Comparison of ENCODE assay signal across 8 cellular contexts in genomic region chr16:11016993-11017392, GRCh38.
DNase-seq lines count a peak whose midpoint lies in the region; ATAC-seq and TF ChIP-seq lines count a peak whose summit lies in the region.

No MANE protein-coding gene starts in this region.

- no peaks in the 10 kb centered on the region for H3K27me3 ChIP-seq in Peyer's patch

- no peak for TF ChIP-seq POLR2A in Peyer's patch (IDR thresholded peaks at IDR 0.05)

- H3K27me3 Mint-ChIP-seq in Calu3 (ENCODE audit: unreplicated experiment): no peaks in the 10 kb centered on the region

- no peak overlapping the region for H3K4me3 Mint-ChIP-seq in Calu3 (ENCODE audit: low read depth, unreplicated experiment)

- ATAC-seq in HG03159 (IDR thresholded peaks at IDR 0.05; ENCODE audit: unreplicated experiment): no peak

- peaks cover 0 to 15% (median 2%) of the 10 kb centered on the region in 4 donors for H3K4me1 ChIP-seq in Peyer's patch

- H3K27ac Mint-ChIP-seq in Calu3 (ENCODE audit: unreplicated experiment): peak overlapping the region; percentile 42

- no peak for TF ChIP-seq CTCF in Calu3 (IDR thresholded peaks at IDR 0.05; ENCODE audit: unreplicated experiment)
- no peak for TF ChIP-seq CTCF in Peyer's patch (IDR thresholded peaks at IDR 0.05)
- no peak for TF ChIP-seq CTCF in choroid plexus epithelial cell (conservative IDR thresholded peaks at IDR 0.05; ENCODE audit: low read depth, low read length)
- TF ChIP-seq CTCF in retinal pigment epithelial cell (conservative IDR thresholded peaks at IDR 0.05; ENCODE audit: low read depth, low read length): no peak

- BruUV-seq in Calu3 (replicated peaks; lab: Mats Ljungman, UMichigan): no TSS peak

- H3K9me3 Mint-ChIP-seq in Calu3 (ENCODE audit: low read depth, unreplicated experiment): no peaks in the 10 kb centered on the region

- H3K4me1 Mint-ChIP-seq in Calu3 (ENCODE audit: low read depth, unreplicated experiment): peaks cover 27% of the 10 kb centered on the region

- intact Hi-C loops in Calu3 (cut with micrococcal nuclease; ENCODE audit: unreplicated experiment): loop anchor here (2.0 kb wide), 1 partner anchor 24 kb away; no protein-coding TSS in a partner anchor

- CTCF ChIA-PET in Calu3 (lab: Charles Lee): interaction anchor here (0.7 to 1.4 kb wide), 4 partner anchors 23 to 239 kb away, joined by 3 to 6 read pairs (median 4); partner anchors contain the start of gene SOCS1

- H3K36me3 ChIP-seq in Peyer's patch: peaks cover 0 to 16% (median 0%) of the 10 kb centered on the region in 3 donors

- H3K9me3 ChIP-seq in Peyer's patch: no peaks in the 10 kb centered on the region

- H3K4me3 ChIP-seq in Peyer's patch (no peak overlapping the region), choroid plexus epithelial cell (ENCODE audit: low read depth, low read length) (no peak overlapping the region), retinal pigment epithelial cell (ENCODE audit: low read length) (no peak overlapping the region)

- peak overlapping the region in 3 of 4 donors; percentile 24 to 85 (median 85) for H3K27ac ChIP-seq in Peyer's patch

- peaks cover 12% of the 10 kb centered on the region for H3K36me3 Mint-ChIP-seq in Calu3 (ENCODE audit: insufficient read depth, unreplicated experiment)

- DNase-seq in Calu3: peak; percentile 84
- peak in 2 of 3 donors; percentile 93 to 96 for DNase-seq in Peyer's patch
- peak; percentile 64 for DNase-seq in choroid plexus epithelial cell (ENCODE audit: low read depth)
- peak; percentile 29 for DNase-seq in retinal pigment epithelial cell (ENCODE audit: low read depth)
- DNase-seq in NCI-H1417 treated with DMSO at 0.1 percent for 48 hours (lab: John Stamatoyannopoulos, UW): no peak
- DNase-seq in NCI-H748 (lab: John Stamatoyannopoulos, UW; ENCODE audit: unreplicated experiment): no peak
- no peak for DNase-seq in ecto neural progenitor cell (ENCODE audit: low spot score)

Comparison
In these comparisons a context has a peak if more than half of its experiments do, and no peak if none do; other contexts are left out.
1. DNase-seq: peak in Calu3 (single experiment), Peyer's patch (2 of 3), choroid plexus epithelial cell (single experiment) and retinal pigment epithelial cell (single experiment); none in NCI-H1417 treated with DMSO at 0.1 percent for 48 hours (single experiment), NCI-H748 (single experiment) and ecto neural progenitor cell (single experiment).